Comparison of ENCODE assay signal across 23 cellular contexts in genomic region chr4:167930171-167930570, GRCh38.
"Had no signal": no experiment of that assay in that cellular context is flagged by ENCODE, and none has a peak within 500 bp of the region (broad histone marks: within the 10 kb centered on the region; RNA-seq: fewer than 3 reads in every experiment).

No MANE protein-coding gene starts in this region.

- H3K9me3 Mint-ChIP-seq: activated naive CD8-positive, alpha-beta T cell treated with anti-CD3 and anti-CD28 coated beads for 36 hours; activated T-cell treated with anti-CD3 and anti-CD28 coated beads, Interleukin-2, amount 50 U/mL, for 4 hours; activated T-helper 2 cell treated with anti-CD3 and anti-CD28 coated beads, Interferon-gamma antibody, Interleukin-2, Interleukin-4, amounts not matched to agents 10 μg/mL and 5 μg/mL and 100 μg/mL, durations not matched to agents 14 hours and 24 hours and 36 hours; stimulated activated naive B cell treated with anti-CD40 and anti-IgM and Interleukin-4, amounts not matched to agents 10 μg/mL and 1 μg/mL and 100 μg/mL, for 72 hours had no signal

- H3K27ac Mint-ChIP-seq: activated naive CD8-positive, alpha-beta T cell treated with anti-CD3 and anti-CD28 coated beads for 36 hours; activated T-helper 2 cell treated with anti-CD3 and anti-CD28 coated beads, Interferon-gamma antibody, Interleukin-2, Interleukin-4, amounts not matched to agents 10 μg/mL and 5 μg/mL and 100 μg/mL, durations not matched to agents 14 hours and 24 hours and 36 hours; naive B cell; progenitor cell of endocrine pancreas; stimulated activated naive B cell treated with anti-CD40 and anti-IgM and Interleukin-4, amounts not matched to agents 10 μg/mL and 1 μg/mL and 100 μg/mL, for 72 hours had no signal

- H3K4me1 Mint-ChIP-seq: activated naive CD8-positive, alpha-beta T cell treated with anti-CD3 and anti-CD28 coated beads for 36 hours; central memory CD8-positive, alpha-beta T cell; naive B cell; stimulated activated naive B cell treated with anti-CD40 and anti-IgM and Interleukin-4, amounts not matched to agents 10 μg/mL and 1 μg/mL and 100 μg/mL, for 72 hours had no signal

- H3K27me3 Mint-ChIP-seq: activated naive CD8-positive, alpha-beta T cell treated with anti-CD3 and anti-CD28 coated beads for 36 hours; central memory CD8-positive, alpha-beta T cell; naive B cell; progenitor cell of endocrine pancreas; stimulated activated naive B cell treated with anti-CD40 and anti-IgM and Interleukin-4, amounts not matched to agents 10 μg/mL and 1 μg/mL and 100 μg/mL, for 72 hours had no signal

- H3K27ac ChIP-seq: breast epithelium, lower lobe of right lung, sigmoid colon, uterus had no signal

- H3K4me3 Mint-ChIP-seq: activated naive CD8-positive, alpha-beta T cell treated with anti-CD3 and anti-CD28 coated beads for 36 hours; activated T-cell treated with anti-CD3 and anti-CD28 coated beads, Interleukin-2, amount 50 U/mL, for 4 hours; central memory CD8-positive, alpha-beta T cell; stimulated activated naive B cell treated with anti-CD40 and anti-IgM and Interleukin-4, amounts not matched to agents 10 μg/mL and 1 μg/mL and 100 μg/mL, for 72 hours had no signal

- H3K9me3 ChIP-seq: breast epithelium, lower lobe of right lung, sigmoid colon, uterus had no signal

- H3K4me1 ChIP-seq: breast epithelium, lower lobe of right lung, sigmoid colon, uterus had no signal

- H3K27me3 ChIP-seq: breast epithelium, sigmoid colon, uterus had no signal

- DNase-seq: activated CD4-positive, alpha-beta T cell treated with anti-CD3 and anti-CD28 coated beads for 4 hours; activated CD4-positive, alpha-beta T cell treated with anti-CD3 and anti-CD28 coated beads, Interleukin-2, amount 50 U/mL, for 48 hours; activated CD4-positive, CD25-positive, alpha-beta regulatory T cell; activated CD8-positive, alpha-beta memory T cell treated with anti-CD3 and anti-CD28 coated beads, Interleukin-2, amount 50 U/mL, for 48 hours; activated naive CD4-positive, alpha-beta T cell treated with Interleukin-2 at 50 U/mL for 16 hours; activated naive CD8-positive, alpha-beta T cell treated with anti-CD3 and anti-CD28 coated beads for 36 hours; activated T-cell treated with anti-CD3 and anti-CD28 coated beads, Interleukin-2, amount 50 U/mL, for 4 hours; glutamatergic neuron; hippocampal formation; lower lobe of right lung; naive B cell; retina; sigmoid colon; stimulated activated CD4-positive, alpha-beta T cell treated with anti-CD3 and anti-CD28 coated beads, Interleukin-2, amount 100 ng/mL, for 48 hours; stimulated activated CD8-positive, alpha-beta memory T cell treated with anti-CD3 and anti-CD28 coated beads, Interleukin-4, amount 100 ng/mL, for 48 hours; stimulated activated naive B cell treated with anti-CD40 and anti-IgM and Interleukin-4, amounts not matched to agents 10 μg/mL and 1 μg/mL and 100 μg/mL, for 72 hours; T-helper 9 cell; trophoblast cell; uterus had no signal

- H3K36me3 ChIP-seq: breast epithelium, lower lobe of right lung, sigmoid colon, uterus had no signal

- H3K36me3 Mint-ChIP-seq: activated naive CD8-positive, alpha-beta T cell treated with anti-CD3 and anti-CD28 coated beads for 36 hours; naive B cell; stimulated activated naive B cell treated with anti-CD40 and anti-IgM and Interleukin-4, amounts not matched to agents 10 μg/mL and 1 μg/mL and 100 μg/mL, for 72 hours had no signal

- H3K4me3 ChIP-seq: breast epithelium, lower lobe of right lung, sigmoid colon, uterus had no signal
